ENCODE assay signal across 25 cellular contexts in genomic region chr17:11515901-11516300, GRCh38.
DNase-seq lines count a peak whose midpoint lies in the region; ATAC-seq, FAIRE-seq and TF ChIP-seq lines count a peak whose summit lies in the region.
"Had no signal": no experiment of that assay in that cellular context is flagged by ENCODE, and none has a peak within 500 bp of the region (broad histone marks: within the 10 kb centered on the region; RNA-seq: fewer than 3 reads in every experiment).

No MANE protein-coding gene starts in this region.

- no peak overlapping the region for H3K56ac ChIP-seq in H9 (ENCODE audit: insufficient read length, low read depth, low read length)

- H3K18ac ChIP-seq in H9 (ENCODE audit: insufficient read length, low read depth, low read length), result no peak overlapping the region

- no TSS peak for BruUV-seq in mammary epithelial cell (replicated peaks; lab: Mats Ljungman, UMichigan)

- no peak overlapping the region for H2BK5ac ChIP-seq in H9 (ENCODE audit: insufficient read length, low read length)

- H3K27ac ChIP-seq in SK-N-MC, result peak overlapping the region; percentile 100
- H3K27ac ChIP-seq in H9 (ENCODE audit: insufficient read length, low read depth, low read length), result no peak overlapping the region
- no peak overlapping the region for H3K27ac ChIP-seq in mammary epithelial cell (ENCODE audit: insufficient read depth, low read depth, low read length)
- H3K27ac ChIP-seq: BLaER1 treated with 17β-estradiol and CSF1 and Interleukin-3, amounts not matched to agents 10 nM and 100 nM; C4-2B had no signal

- peak; percentile 82 for FAIRE-seq in endometrium (lab: Jason Lieb, UNC)
- FAIRE-seq: A204.1, GM12878, GM12892, GM18507 had no signal

- intact Hi-C loops in mammary epithelial cell (cut with micrococcal nuclease), result no loop called here

- WGBS in H9 (ENCODE audit: extremely low coverage, insufficient read length, low lambda C conversion rate), result no CpG with 5 or more reads among the region's 2 CpGs
- 0% methylated on average over 2 of the region's 2 CpGs for WGBS in mammary epithelial cell (ENCODE audit: low coverage, missing lambda C conversion rate)

- H3K9me3 ChIP-seq in SK-N-MC (ENCODE audit: low read depth, low read length) (no peaks in the 10 kb centered on the region), H9 (ENCODE audit: control insufficient read depth, low read depth, low read length) (no peaks in the 10 kb centered on the region), mammary epithelial cell (replicated peaks; ENCODE audit: insufficient read depth, low read length) (peaks cover 17% of the 10 kb centered on the region)
- H3K9me3 ChIP-seq: BLaER1 treated with 17β-estradiol and CSF1 and Interleukin-3, amounts not matched to agents 10 nM and 100 nM had no signal

- in situ Hi-C loops in mammary epithelial cell (cut with MboI; ENCODE audit: low sequenced_read_pairs in 2 of 2), result no loop called here

- no peak overlapping the region for H3K14ac ChIP-seq in H9 (ENCODE audit: insufficient read depth, low read length)

- no peak overlapping the region for H2BK120ac ChIP-seq in H9 (ENCODE audit: low read depth, low read length, poor library complexity, severe bottlenecking)

- H3K27me3 ChIP-seq in H9 (ENCODE audit: insufficient read depth, low read length) (no peaks in the 10 kb centered on the region), mammary epithelial cell (ENCODE audit: insufficient read depth, low read length) (no peaks in the 10 kb centered on the region)
- H3K27me3 ChIP-seq: BLaER1 treated with 17β-estradiol and CSF1 and Interleukin-3, amounts not matched to agents 10 nM and 100 nM had no signal

- H3K27ac Mint-ChIP-seq in H9, result no peak overlapping the region
- H3K27ac Mint-ChIP-seq: B cell; CD4-positive, alpha-beta memory T cell; CD4-positive, CD25-positive, alpha-beta regulatory T cell; CD8-positive, alpha-beta memory T cell had no signal

- peak overlapping the region; percentile 80 for H3K9ac ChIP-seq in SK-N-MC (ENCODE audit: insufficient read length)
- no peak overlapping the region for H3K9ac ChIP-seq in H9 (ENCODE audit: extremely low read depth, insufficient read length, low read length)
- H3K9ac ChIP-seq in mammary epithelial cell (ENCODE audit: insufficient read depth, low read length), result no peak overlapping the region
- H3K9ac ChIP-seq: BLaER1 treated with 17β-estradiol and CSF1 and Interleukin-3, amounts not matched to agents 10 nM and 100 nM had no signal

- no peaks in the 10 kb centered on the region; a peak in 1 of 5 replicates for H3K9me3 Mint-ChIP-seq in H9

- H3K4ac ChIP-seq in H9 (ENCODE audit: low read depth, low read length), result no peak overlapping the region

- H4K91ac ChIP-seq in H9 (ENCODE audit: insufficient read length, low read depth, low read length), result no peak overlapping the region

- H4K8ac ChIP-seq in H9 (replicated peaks; ENCODE audit: insufficient read length, low read depth, low read length), result no peak overlapping the region

- H2BK15ac ChIP-seq in H9 (ENCODE audit: low read depth, low read length), result no peak overlapping the region

- H3K4me3 Mint-ChIP-seq in H9, result no peak overlapping the region
- H3K4me3 Mint-ChIP-seq: B cell; CD4-positive, alpha-beta memory T cell; CD4-positive, CD25-positive, alpha-beta regulatory T cell; CD8-positive, alpha-beta memory T cell had no signal

- H3K36me3 ChIP-seq in SK-N-MC (ENCODE audit: insufficient read depth, low read length), result no peaks in the 10 kb centered on the region
- no peaks in the 10 kb centered on the region for H3K36me3 ChIP-seq in mammary epithelial cell (ENCODE audit: insufficient read depth, low read length)
- H3K36me3 ChIP-seq: BLaER1 treated with 17β-estradiol and CSF1 and Interleukin-3, amounts not matched to agents 10 nM and 100 nM had no signal

- TF ChIP-seq CTCF in H9 (conservative IDR thresholded peaks at IDR 0.05) (no peak), mammary epithelial cell (conservative IDR thresholded peaks at IDR 0.05 in 1 of 2, IDR thresholded peaks at IDR 0.05 in 1 of 2; ENCODE audit: extremely low read depth in 1 of 2, insufficient read depth in 1 of 2, low read depth in 1 of 2, low read length in 2 of 2) (no peak)

- H3T11ph ChIP-seq in H9 (ENCODE audit: low read length), result no peak overlapping the region

- H2AK5ac ChIP-seq in H9 (ENCODE audit: insufficient read length, low read length), result no peak overlapping the region

- DNase-seq in SK-N-MC (ENCODE audit: low read depth, low spot score) (peak; percentile 84), H9 (no peak), mammary epithelial cell (no peak)
- DNase-seq: 8988T; AML-193; CD4-positive, alpha-beta memory T cell; CD4-positive, CD25-positive, alpha-beta regulatory T cell; CD8-positive, alpha-beta memory T cell; COR-L47; DMS 273 treated with DMSO at 0.1 percent for 48 hours; DMS153; DMS53; DMS79; DND-41; EL; GDM1 had no signal

- peaks cover 2 to 8% of the 10 kb centered on the region in 2 experiments; a peak in 3 of 4 replicates for H3K4me1 Mint-ChIP-seq in H9
- H3K4me1 Mint-ChIP-seq: B cell; CD4-positive, alpha-beta memory T cell; CD4-positive, CD25-positive, alpha-beta regulatory T cell; CD8-positive, alpha-beta memory T cell had no signal

- H2AFZ ChIP-seq in H9 (ENCODE audit: low read length), result no peak overlapping the region
- H2AFZ ChIP-seq in mammary epithelial cell (ENCODE audit: low read depth, low read length), result no peak overlapping the region

- H3K4me1 ChIP-seq in H9 (ENCODE audit: insufficient read depth, low read length) (peaks cover 2% of the 10 kb centered on the region; the same call in 1 of the 2 replicates), mammary epithelial cell (ENCODE audit: insufficient read depth, low read length) (no peaks in the 10 kb centered on the region)

- dilution Hi-C loops in mammary epithelial cell (cut with HindIII; ENCODE audit: low sequenced_read_pairs), result no loop called here

- no peaks in the 10 kb centered on the region for H3K79me1 ChIP-seq in H9 (ENCODE audit: insufficient read depth, low read depth, low read length, poor library complexity, severe bottlenecking)

- CTCF ChIA-PET in mammary epithelial cell (lab: Charles Lee; ENCODE audit: low non-redundant PET), result no interaction called here

- no peak overlapping the region for H3K4me2 ChIP-seq in H9 (ENCODE audit: insufficient read depth, insufficient read length, low read length)
- H3K4me2 ChIP-seq in mammary epithelial cell (ENCODE audit: insufficient read depth, low read depth, low read length), result no peak overlapping the region

- no peaks in the 10 kb centered on the region for H3K79me2 ChIP-seq in H9 (ENCODE audit: insufficient read depth, low read length)
- no peaks in the 10 kb centered on the region for H3K79me2 ChIP-seq in mammary epithelial cell (ENCODE audit: insufficient read depth, low read length)

- no peaks in the 10 kb centered on the region for H3K36me3 Mint-ChIP-seq in H9 (ENCODE audit: insufficient read depth in 1 of 3, low read depth in 3 of 3)
- H3K36me3 Mint-ChIP-seq: CD4-positive, alpha-beta memory T cell; CD4-positive, CD25-positive, alpha-beta regulatory T cell; CD8-positive, alpha-beta memory T cell had no signal

- H3K23ac ChIP-seq in H9 (ENCODE audit: insufficient read length, low read depth, low read length), result no peak overlapping the region

- peak overlapping the region; percentile 69 for H3K4me3 ChIP-seq in SK-N-MC
- H3K4me3 ChIP-seq in mammary epithelial cell (replicated peaks in 1 of 3; ENCODE audit: insufficient read depth in 1 of 3, low read depth in 2 of 3, low read length in 3 of 3), result no peak overlapping the region
- H3K4me3 ChIP-seq: BLaER1 treated with 17β-estradiol and CSF1 and Interleukin-3, amounts not matched to agents 10 nM and 100 nM; GM12878 had no signal

- H3K27me3 Mint-ChIP-seq in H9 (ENCODE audit: low read depth), result peaks cover 2% of the 10 kb centered on the region
- H3K27me3 Mint-ChIP-seq: B cell; CD4-positive, CD25-positive, alpha-beta regulatory T cell; CD8-positive, alpha-beta memory T cell had no signal

- no peak overlapping the region for H4K5ac ChIP-seq in H9 (ENCODE audit: insufficient read length, low read depth, low read length)

- H2BK12ac ChIP-seq in H9 (ENCODE audit: insufficient read length, low read depth, low read length), result no peak overlapping the region

- ATAC-seq in GM21576 (IDR thresholded peaks at IDR 0.05; ENCODE audit: unreplicated experiment), result no peak
- ATAC-seq: GM12878 had no signal

- H2BK20ac ChIP-seq in H9 (ENCODE audit: low read depth, low read length, poor library complexity, severe bottlenecking), result no peak overlapping the region

- H4K20me1 ChIP-seq in H9 (ENCODE audit: control insufficient read depth, insufficient read depth, insufficient read length), result no peaks in the 10 kb centered on the region
- no peaks in the 10 kb centered on the region for H4K20me1 ChIP-seq in mammary epithelial cell (ENCODE audit: insufficient read depth, low read length)
- H4K20me1 ChIP-seq: BLaER1 treated with 17β-estradiol and CSF1 and Interleukin-3, amounts not matched to agents 10 nM and 100 nM had no signal

- no peaks in the 10 kb centered on the region for H3K23me2 ChIP-seq in H9 (ENCODE audit: insufficient read length, low read depth, low read length, poor library complexity, severe bottlenecking)
